In genomic region chr1:10216148-10216749, GRCh38 we compare ENCODE assay signal across 12 cellular contexts. TPM values are rescaled to one million over a fixed set of nuclear protein-coding genes. Genes with fewer than 3 reads are reported as not detected.
DNase-seq lines count a peak whose midpoint lies in the region; ATAC-seq lines count a peak whose summit lies in the region.
"Had no signal": no experiment of that assay in that cellular context is flagged by ENCODE, and none has a peak within 500 bp of the region (broad histone marks: within the 10 kb centered on the region; RNA-seq: fewer than 3 reads in every experiment).

No MANE protein-coding gene starts in this region.

- H2BK5ac ChIP-seq in trophoblast cell (ENCODE audit: low read depth, low read length, poor library complexity) = no peak overlapping the region

- H4K12ac ChIP-seq in trophoblast cell (ENCODE audit: low read depth, low read length) = no peak overlapping the region

- no peak overlapping the region for H3K9ac ChIP-seq in trophoblast cell (ENCODE audit: low read length)

- ATAC-seq in HG02610 (IDR thresholded peaks at IDR 0.05; ENCODE audit: unreplicated experiment) (no peak), HG02938 (IDR thresholded peaks at IDR 0.05; ENCODE audit: unreplicated experiment) (no peak)
- ATAC-seq: HepG2 had no signal

- H3K9me3 Mint-ChIP-seq in CD4-positive, alpha-beta memory T cell = no peaks in the 10 kb centered on the region
- no peaks in the 10 kb centered on the region for H3K9me3 Mint-ChIP-seq in IgD-negative memory B cell

- H3K4me3 Mint-ChIP-seq in CD4-positive, alpha-beta memory T cell = peak overlapping the region; percentile 50 to 81 (median 76)
- H3K4me3 Mint-ChIP-seq in IgD-negative memory B cell = peak overlapping the region; percentile 9 to 73 (median 30)

- peak overlapping the region in 4 of 7 donors; percentile 68 to 87 (median 73) for H3K27ac Mint-ChIP-seq in CD4-positive, alpha-beta memory T cell
- H3K27ac Mint-ChIP-seq in IgD-negative memory B cell = peak overlapping the region in 2 of 3 donors; percentile 4 to 51

- H3K36me3 Mint-ChIP-seq in CD4-positive, alpha-beta memory T cell = peaks cover 0 to 5% of the 10 kb centered on the region in 2 donors
- peaks cover 1% of the 10 kb centered on the region for H3K36me3 Mint-ChIP-seq in IgD-negative memory B cell

- peaks cover 29 to 48% (median 38%) of the 10 kb centered on the region in 4 donors for H3K4me1 Mint-ChIP-seq in CD4-positive, alpha-beta memory T cell
- peaks cover 22 to 29% (median 28%) of the 10 kb centered on the region in 3 donors for H3K4me1 Mint-ChIP-seq in IgD-negative memory B cell

- no peak overlapping the region for H3K4me3 ChIP-seq in CD4-positive, alpha-beta memory T cell (ENCODE audit: low read length in 2 of 2)
- no peak overlapping the region for H3K4me3 ChIP-seq in trophoblast cell (ENCODE audit: low read depth, low read length)

- WGBS in trophoblast cell (ENCODE audit: extremely low coverage, insufficient coverage, insufficient read length) = no CpG with 5 or more reads among the region's 7 CpGs

- no peak overlapping the region for H3K14ac ChIP-seq in trophoblast cell (ENCODE audit: low read length)

- H4K91ac ChIP-seq in trophoblast cell (ENCODE audit: low read depth, low read length) = no peak overlapping the region

- H3K79me1 ChIP-seq in trophoblast cell (ENCODE audit: low read length) = peaks cover 5% of the 10 kb centered on the region

- H3K4me1 ChIP-seq in CD4-positive, alpha-beta memory T cell (ENCODE audit: insufficient read depth, low read length) = peaks cover 23% of the 10 kb centered on the region
- peaks cover 2 to 3% of the 10 kb centered on the region in 2 experiments for H3K4me1 ChIP-seq in trophoblast cell (ENCODE audit: control insufficient read depth in 1 of 2, insufficient read depth in 2 of 2, low read length in 2 of 2)

- no peak overlapping the region for H3K27ac ChIP-seq in CD4-positive, alpha-beta memory T cell (ENCODE audit: low read depth, low read length)
- peak overlapping the region; percentile 41 for H3K27ac ChIP-seq in cingulate gyrus (ENCODE audit: low read depth, low read length)
- no peak overlapping the region for H3K27ac ChIP-seq in trophoblast cell (ENCODE audit: low read depth, low read length)

- H3K27me3 Mint-ChIP-seq in CD4-positive, alpha-beta memory T cell = no peaks in the 10 kb centered on the region
- H3K27me3 Mint-ChIP-seq in IgD-negative memory B cell = no peaks in the 10 kb centered on the region

- no peak overlapping the region for H2AK5ac ChIP-seq in trophoblast cell (ENCODE audit: low read length)

- no peaks in the 10 kb centered on the region for H3K9me3 ChIP-seq in CD4-positive, alpha-beta memory T cell (ENCODE audit: control insufficient read depth in 1 of 2, low read length in 2 of 2)
- H3K9me3 ChIP-seq in trophoblast cell (ENCODE audit: insufficient read depth, low read depth, low read length) = no peaks in the 10 kb centered on the region

- no peak overlapping the region for H2BK120ac ChIP-seq in trophoblast cell (ENCODE audit: insufficient read depth, low read length, poor library complexity)

- no peak overlapping the region for H3K23ac ChIP-seq in trophoblast cell (ENCODE audit: low read length)

- H2AFZ ChIP-seq in trophoblast cell (ENCODE audit: insufficient read depth, low read length, poor library complexity) = no peak overlapping the region

- H3K79me2 ChIP-seq in trophoblast cell (ENCODE audit: control insufficient read depth, insufficient read depth, low read length, poor library complexity) = peaks cover 24% of the 10 kb centered on the region

- CTCF ChIA-PET in CD4-positive, alpha-beta memory T cell (lab: Charles Lee; ENCODE audit: partially characterized antibody) = no interaction called here

- H3K4me2 ChIP-seq in trophoblast cell (ENCODE audit: low read length) = no peak overlapping the region

- POLR2A ChIA-PET in CD4-positive, alpha-beta memory T cell (lab: Charles Lee; ENCODE audit: partially characterized antibody) = no interaction called here

- no peak for DNase-seq in CD4-positive, alpha-beta memory T cell
- DNase-seq in trophoblast cell (no peak), DMS79 (lab: John Stamatoyannopoulos, UW) (no peak), NCI-H1694 (lab: John Stamatoyannopoulos, UW) (no peak)
- DNase-seq: amniotic stem cell, Calu3, left cardiac atrium had no signal

- H3K36me3 ChIP-seq in CD4-positive, alpha-beta memory T cell (ENCODE audit: insufficient read depth, low read length) = no peaks in the 10 kb centered on the region
- H3K36me3 ChIP-seq in trophoblast cell (ENCODE audit: control insufficient read depth in 1 of 2, insufficient read depth in 2 of 2, low read length in 2 of 2) = peaks cover 0 to 2% of the 10 kb centered on the region in 2 experiments

- no peak overlapping the region for H3K18ac ChIP-seq in trophoblast cell (ENCODE audit: low read length)

- intact Hi-C loops in CD4-positive, alpha-beta memory T cell (cut with micrococcal nuclease) = no loop called here

- no peak overlapping the region for H2BK12ac ChIP-seq in trophoblast cell (ENCODE audit: low read length)

- H3K27me3 ChIP-seq in CD4-positive, alpha-beta memory T cell (ENCODE audit: insufficient read depth, low read length) = no peaks in the 10 kb centered on the region
- H3K27me3 ChIP-seq in trophoblast cell (ENCODE audit: insufficient read depth, low read length) = no peaks in the 10 kb centered on the region

- H4K8ac ChIP-seq in trophoblast cell (ENCODE audit: low read depth, low read length) = no peak overlapping the region

- peak overlapping the region; percentile 26 for H3K4ac ChIP-seq in trophoblast cell (ENCODE audit: low read depth, low read length)

RNA-seq across cellular contexts. Expression of gene KIF1B, which starts 5.9 kb away (rescaled TPM):
- 10 to 100 TPM; 16.8 to 18.1 TPM for total RNA-seq in CD4-positive, alpha-beta memory T cell
- polyA plus RNA-seq in CD4-positive, alpha-beta memory T cell = 1 to 10 TPM; 1.3 to 4.7 TPM
- polyA plus RNA-seq in IgD-negative memory B cell = 1.8 TPM
- 22.7 and 23.1 TPM in 2 replicates for polyA plus RNA-seq in trophoblast cell (2013)
